Comparison of ENCODE assay signal across 15 cellular contexts in genomic region chr18:76437011-76437410, GRCh38. TPM values are rescaled to one million over a fixed set of nuclear protein-coding genes. Genes with fewer than 3 reads are reported as not detected.
DNase-seq lines count a peak whose midpoint lies in the region; ATAC-seq and TF ChIP-seq lines count a peak whose summit lies in the region.
"Had no signal": no experiment of that assay in that cellular context is flagged by ENCODE, and none has a peak within 500 bp of the region (broad histone marks: within the 10 kb centered on the region; RNA-seq: fewer than 3 reads in every experiment).

No MANE protein-coding gene starts in this region.

- peak overlapping the region; percentile 14 for H3K27ac Mint-ChIP-seq in T-helper 17 cell
- H3K27ac Mint-ChIP-seq in endodermal cell: no peak overlapping the region
- no peak overlapping the region for H3K27ac Mint-ChIP-seq in stimulated activated memory B cell treated with anti-CD40 and anti-IgM and Interleukin-4, amounts not matched to agents 10 μg/mL and 1 μg/mL and 100 μg/mL, for 72 hours
- H3K27ac Mint-ChIP-seq: CD4-positive, CD25-positive, alpha-beta regulatory T cell had no signal

- peaks cover 4% of the 10 kb centered on the region for H3K36me3 Mint-ChIP-seq in T-helper 17 cell (ENCODE audit: low read depth)
- H3K36me3 Mint-ChIP-seq in endodermal cell (ENCODE audit: low read depth): peaks cover 36% of the 10 kb centered on the region
- peaks cover 20% of the 10 kb centered on the region for H3K36me3 Mint-ChIP-seq in stimulated activated memory B cell treated with anti-CD40 and anti-IgM and Interleukin-4, amounts not matched to agents 10 μg/mL and 1 μg/mL and 100 μg/mL, for 72 hours

- H3K9ac ChIP-seq in endodermal cell (ENCODE audit: extremely low read depth, low read length, poor library complexity, severe bottlenecking) (no peak overlapping the region), stomach smooth muscle (ENCODE audit: low read length in 2 of 2) (no peak overlapping the region)

- intact Hi-C loops in prostate gland (cut with DNase I): no loop called here

- no peak for TF ChIP-seq CTCF in endodermal cell (conservative IDR thresholded peaks at IDR 0.05)
- no peak for TF ChIP-seq CTCF in prostate gland (IDR thresholded peaks at IDR 0.05)

- no peak for TF ChIP-seq POLR2A in prostate gland (IDR thresholded peaks at IDR 0.05)

- H3K9me3 Mint-ChIP-seq in endodermal cell: no peaks in the 10 kb centered on the region
- H3K9me3 Mint-ChIP-seq in stimulated activated memory B cell treated with anti-CD40 and anti-IgM and Interleukin-4, amounts not matched to agents 10 μg/mL and 1 μg/mL and 100 μg/mL, for 72 hours: no peaks in the 10 kb centered on the region

- no peak overlapping the region for H3K27ac ChIP-seq in endodermal cell (ENCODE audit: low read depth, low read length)
- H3K27ac ChIP-seq in stomach smooth muscle (ENCODE audit: low read length): peak overlapping the region; percentile 11
- no peak overlapping the region for H3K27ac ChIP-seq in prostate gland

- DNase-seq in T-helper 17 cell: no peak
- peak; percentile 34 for DNase-seq in endodermal cell
- DNase-seq in islet precursor cell: peak; percentile 48
- DNase-seq in prostate gland (ENCODE audit: low spot score): no peak
- DNase-seq: CD4-positive, CD25-positive, alpha-beta regulatory T cell; MV-4-11; NCI-H1417; NCI-H187 treated with DMSO at 0.1 percent for 48 hours; NCI-H2171; NCI-H446; OCI-M1 had no signal

- H3K4me3 Mint-ChIP-seq in T-helper 17 cell (no peak overlapping the region), endodermal cell (no peak overlapping the region)
- H3K4me3 Mint-ChIP-seq in stimulated activated memory B cell treated with anti-CD40 and anti-IgM and Interleukin-4, amounts not matched to agents 10 μg/mL and 1 μg/mL and 100 μg/mL, for 72 hours: no peak overlapping the region
- H3K4me3 Mint-ChIP-seq: CD4-positive, CD25-positive, alpha-beta regulatory T cell had no signal

- WGBS in endodermal cell (ENCODE audit: insufficient coverage in 1 of 2, insufficient read length in 1 of 2), 2 experiments: 88 to 94% methylated on average over 6 to 11 of the region's 11 CpGs
- 82% methylated on average over 11 of the region's 11 CpGs for WGBS in prostate gland

- peaks cover 19% of the 10 kb centered on the region for H3K4me1 Mint-ChIP-seq in T-helper 17 cell
- no peaks in the 10 kb centered on the region for H3K4me1 Mint-ChIP-seq in endodermal cell
- no peaks in the 10 kb centered on the region for H3K4me1 Mint-ChIP-seq in stimulated activated memory B cell treated with anti-CD40 and anti-IgM and Interleukin-4, amounts not matched to agents 10 μg/mL and 1 μg/mL and 100 μg/mL, for 72 hours
- H3K4me1 Mint-ChIP-seq: CD4-positive, CD25-positive, alpha-beta regulatory T cell had no signal

- H3K27me3 ChIP-seq in endodermal cell (ENCODE audit: control insufficient read depth, insufficient read depth, low read length, poor library complexity, severe bottlenecking): no peaks in the 10 kb centered on the region
- H3K27me3 ChIP-seq in stomach smooth muscle (ENCODE audit: control insufficient read depth in 1 of 2, insufficient read depth in 2 of 2, low read length in 2 of 2): no peaks in the 10 kb centered on the region
- H3K27me3 ChIP-seq in prostate gland (replicated peaks; ENCODE audit: insufficient read depth): no peaks in the 10 kb centered on the region

- H3K4me3 ChIP-seq in endodermal cell (ENCODE audit: low read length): no peak overlapping the region
- no peak overlapping the region for H3K4me3 ChIP-seq in stomach smooth muscle (ENCODE audit: low read length in 2 of 2)
- no peak overlapping the region for H3K4me3 ChIP-seq in prostate gland
- H3K4me3 ChIP-seq: K562 had no signal

- H3K4me1 ChIP-seq in endodermal cell (ENCODE audit: control insufficient read depth, insufficient read depth, low read length): no peaks in the 10 kb centered on the region
- peaks cover 18% of the 10 kb centered on the region for H3K4me1 ChIP-seq in stomach smooth muscle (ENCODE audit: control insufficient read depth, insufficient read depth, low read length)
- no peaks in the 10 kb centered on the region for H3K4me1 ChIP-seq in prostate gland (replicated peaks)

- H3K36me3 ChIP-seq in endodermal cell (ENCODE audit: control insufficient read depth, insufficient read depth, low read length) (peaks cover 39% of the 10 kb centered on the region), stomach smooth muscle (ENCODE audit: control insufficient read depth in 2 of 2, insufficient read depth in 2 of 2, low read length in 2 of 2) (peaks cover 11 to 20% of the 10 kb centered on the region in 2 donors), prostate gland (peaks cover 0 to 4% of the 10 kb centered on the region in 2 donors)

- H3K9me3 ChIP-seq in T-helper 17 cell (ENCODE audit: control insufficient read depth, low read length, poor library complexity, severe bottlenecking): no peaks in the 10 kb centered on the region
- H3K9me3 ChIP-seq in endodermal cell (ENCODE audit: control insufficient read depth, low read length): no peaks in the 10 kb centered on the region
- no peaks in the 10 kb centered on the region for H3K9me3 ChIP-seq in stomach smooth muscle (ENCODE audit: control insufficient read depth in 2 of 2, low read length in 2 of 2)
- H3K9me3 ChIP-seq in prostate gland: no peaks in the 10 kb centered on the region

- no peaks in the 10 kb centered on the region for H3K27me3 Mint-ChIP-seq in T-helper 17 cell
- H3K27me3 Mint-ChIP-seq in endodermal cell (ENCODE audit: insufficient read depth): no peaks in the 10 kb centered on the region
- H3K27me3 Mint-ChIP-seq in stimulated activated memory B cell treated with anti-CD40 and anti-IgM and Interleukin-4, amounts not matched to agents 10 μg/mL and 1 μg/mL and 100 μg/mL, for 72 hours: no peaks in the 10 kb centered on the region
- H3K27me3 Mint-ChIP-seq: CD4-positive, CD25-positive, alpha-beta regulatory T cell had no signal

- no peak for ATAC-seq in T-helper 17 cell
- no peak for ATAC-seq in HG02870 (IDR thresholded peaks at IDR 0.05; ENCODE audit: unreplicated experiment)
- no peak for ATAC-seq in stimulated activated memory B cell treated with anti-CD40 and anti-IgM and Interleukin-4, amounts not matched to agents 10 μg/mL and 1 μg/mL and 100 μg/mL, for 72 hours
- ATAC-seq: K562 had no signal

RNA-seq across cellular contexts. Expression of gene ZNF516, which starts 58.0 kb away (rescaled TPM):
- total RNA-seq in T-helper 17 cell (10 to 100 TPM; 16.5 to 29.6 TPM), endodermal cell (10 to 100 TPM; 60.2 to 77.9 TPM), prostate gland (100 to 1,000 TPM in 1 of 2 donors, 10 to 100 TPM in 1; 25.0 to 158 TPM)
- 61.3 TPM for polyA plus RNA-seq in endodermal cell (2013, experiment 1 of 2)
- 59.9 TPM for polyA plus RNA-seq in endodermal cell (2013, experiment 2 of 2)

Comparison
In these comparisons a context has a peak if more than half of its experiments do, and no peak if none do; other contexts are left out.
1. DNase-seq: peak in endodermal cell (single experiment) and islet precursor cell (single experiment); none in T-helper 17 cell (0 of 3) and prostate gland (single experiment).